8 cellular contexts compared by ENCODE assay signal in the genomic region with DNA sequence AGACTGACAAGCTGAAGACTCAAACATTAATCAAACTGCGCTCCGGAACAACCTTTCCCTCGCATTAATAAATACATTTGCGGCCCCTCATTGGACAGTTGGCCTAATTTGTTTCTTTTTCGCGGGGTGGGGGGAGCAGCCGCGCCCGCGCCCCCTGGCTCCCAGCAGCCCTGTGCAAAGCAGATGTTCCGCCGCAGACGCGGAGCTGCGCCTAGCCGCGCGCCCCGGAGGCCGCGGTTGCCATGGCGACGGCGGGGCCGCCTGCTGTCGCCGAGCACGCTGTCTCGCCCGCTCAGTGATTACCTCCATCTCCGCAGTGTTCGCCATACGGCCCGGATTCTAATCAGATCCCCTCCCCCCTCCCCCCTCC. TPM values are rescaled to one million over a fixed set of nuclear protein-coding genes. Genes with fewer than 3 reads are reported as not detected.
DNase-seq lines count a peak whose midpoint lies in the region; ATAC-seq and TF ChIP-seq lines count a peak whose summit lies in the region.

No MANE protein-coding gene starts in this region.

- intact Hi-C loops in activated B cell treated with CpG ODN at 0.5 μM for 24 hours (cut with micrococcal nuclease): loop anchor here (1.0 kb wide), 1 partner anchor 11 kb away; no protein-coding TSS in a partner anchor

- H3K4me2 ChIP-seq in mesendoderm (ENCODE audit: low read length): peak overlapping the region; percentile 40

- POLR2A ChIA-PET in activated B cell treated with CpG ODN at 0.5 μM for 24 hours (lab: Charles Lee): interaction anchor here (0.6 to 1.9 kb wide), 6 partner anchors 9 to 43 kb away, joined by 3 to 7 read pairs (median 4); a partner anchor contains a TSS

- H3K9ac ChIP-seq in mesendoderm (ENCODE audit: low read length): peak overlapping the region; percentile 46

- H3K23ac ChIP-seq in mesendoderm (ENCODE audit: low read length): peak overlapping the region; percentile 16

- H3K56ac ChIP-seq in mesendoderm (ENCODE audit: low read length): peak overlapping the region; percentile 89

- H2BK15ac ChIP-seq in mesendoderm (replicated peaks; ENCODE audit: low read depth): no peak overlapping the region

- peaks cover 15% of the 10 kb centered on the region for H3K4me1 Mint-ChIP-seq in activated B cell treated with CpG ODN at 0.5 μM for 24 hours

- peaks cover 14% of the 10 kb centered on the region for H3K27me3 Mint-ChIP-seq in activated B cell treated with CpG ODN at 0.5 μM for 24 hours

- H3K18ac ChIP-seq in mesendoderm (ENCODE audit: low read length): no peak overlapping the region

- no peak overlapping the region for H3K27ac ChIP-seq in mesendoderm (ENCODE audit: low read depth, low read length)

- no peak for TF ChIP-seq CTCF in GM13976 (IDR thresholded peaks at IDR 0.05; ENCODE audit: borderline replicate concordance, control extremely low read depth, extremely low read depth, insufficient read depth, missing control alignments)
- TF ChIP-seq CTCF in activated B cell treated with CpG ODN at 0.5 μM for 24 hours (IDR thresholded peaks at IDR 0.05): no peak
- TF ChIP-seq CTCF in choroid plexus epithelial cell (conservative IDR thresholded peaks at IDR 0.05; ENCODE audit: low read depth, low read length): no peak

- no peak overlapping the region for H4K5ac ChIP-seq in mesendoderm (ENCODE audit: low read length)

- ATAC-seq in activated B cell treated with CpG ODN at 0.5 μM for 24 hours (ENCODE audit: low read depth): peak; percentile 92
- no peak for ATAC-seq in HG02588 (IDR thresholded peaks at IDR 0.05; ENCODE audit: unreplicated experiment)
- ATAC-seq in GM21367 (IDR thresholded peaks at IDR 0.05; ENCODE audit: unreplicated experiment): no peak

- peak; percentile 89 for DNase-seq in GM13976 (ENCODE audit: low spot score)
- DNase-seq in NCI-H146 treated with DMSO at 0.1 percent for 48 hours (lab: John Stamatoyannopoulos, UW; ENCODE audit: unreplicated experiment): peak; percentile 78
- DNase-seq in activated B cell treated with CpG ODN at 0.5 μM for 24 hours: peak; percentile 62
- DNase-seq in choroid plexus epithelial cell (ENCODE audit: low read depth): peak; percentile 37
- peak; percentile 81 for DNase-seq in mesendoderm
- peak; percentile 8 to 48 (median 36) for DNase-seq in stimulated activated naive CD4-positive, alpha-beta T cell (lab: John Stamatoyannopoulos, UW)

- H3K36me3 Mint-ChIP-seq in activated B cell treated with CpG ODN at 0.5 μM for 24 hours (ENCODE audit: low read depth): no peaks in the 10 kb centered on the region

- no CpG with 5 or more reads among the region's 34 CpGs for WGBS in mesendoderm (ENCODE audit: extremely low coverage, insufficient coverage, low lambda C conversion rate)

- peak overlapping the region; percentile 78 for H3K4me3 Mint-ChIP-seq in activated B cell treated with CpG ODN at 0.5 μM for 24 hours

- H3K4me3 ChIP-seq in choroid plexus epithelial cell (ENCODE audit: low read depth, low read length) (peak overlapping the region; percentile 47), mesendoderm (ENCODE audit: low read length) (peak overlapping the region; percentile 57)

- H3K79me2 ChIP-seq in mesendoderm (ENCODE audit: control insufficient read depth, insufficient read depth, low read length): no peaks in the 10 kb centered on the region

- H3K79me1 ChIP-seq in mesendoderm (ENCODE audit: low read length): no peaks in the 10 kb centered on the region

- no peaks in the 10 kb centered on the region for H3K4me1 ChIP-seq in mesendoderm (ENCODE audit: control insufficient read depth, low read depth, low read length)

- no peaks in the 10 kb centered on the region for H3K27me3 ChIP-seq in mesendoderm (ENCODE audit: insufficient read depth, low read length, poor library complexity)

- CTCF ChIA-PET in activated B cell treated with CpG ODN at 0.5 μM for 24 hours (lab: Charles Lee): interaction anchor here (1.2 to 2.1 kb wide), 4 partner anchors 9 to 34 kb away, joined by 3 to 10 read pairs (median 6); no protein-coding TSS in a partner anchor

- no peak overlapping the region for H4K8ac ChIP-seq in mesendoderm (ENCODE audit: low read depth, low read length)

- no peak overlapping the region for H2BK120ac ChIP-seq in mesendoderm (ENCODE audit: low read depth, low read length)

- H3K36me3 ChIP-seq in mesendoderm (ENCODE audit: control insufficient read depth, insufficient read depth, low read length): no peaks in the 10 kb centered on the region

- no peak overlapping the region for H3K4ac ChIP-seq in mesendoderm (ENCODE audit: low read depth, low read length)

- H3K9me3 Mint-ChIP-seq in activated B cell treated with CpG ODN at 0.5 μM for 24 hours: no peaks in the 10 kb centered on the region

- in situ Hi-C loops in GM13976 (cut with MboI; ENCODE audit: low sequenced_read_pairs, unreplicated experiment): no loop called here

- no peak overlapping the region for H2BK5ac ChIP-seq in mesendoderm (ENCODE audit: low read length)

- H2AK5ac ChIP-seq in mesendoderm (ENCODE audit: low read length): no peak overlapping the region

- no peak overlapping the region for H3K27ac Mint-ChIP-seq in activated B cell treated with CpG ODN at 0.5 μM for 24 hours

RNA-seq across cellular contexts. Expression of a gene that starts 25.5 kb away (rescaled TPM):
- total RNA-seq in activated B cell treated with CpG ODN at 0.5 μM for 24 hours: 3.3 and 4.1 TPM in 2 replicates
- 0.07 TPM for polyA plus RNA-seq in mesendoderm (2013, experiment 1 of 2)
- 0.08 TPM for polyA plus RNA-seq in mesendoderm (2013, experiment 2 of 2)

RNA-seq across cellular contexts. Expression of a gene that starts 36.0 kb away (rescaled TPM):
- total RNA-seq in activated B cell treated with CpG ODN at 0.5 μM for 24 hours: 127 and 141 TPM in 2 replicates
- polyA plus RNA-seq in mesendoderm (2013, experiment 1 of 2): 110 TPM
- polyA plus RNA-seq in mesendoderm (2013, experiment 2 of 2): 112 TPM

RNA-seq across cellular contexts. Expression of a gene that starts 41.2 kb away (rescaled TPM):
- total RNA-seq in activated B cell treated with CpG ODN at 0.5 μM for 24 hours: 275 and 286 TPM in 2 replicates
- 56.8 TPM for polyA plus RNA-seq in mesendoderm (2013, experiment 1 of 2)
- 57.6 TPM for polyA plus RNA-seq in mesendoderm (2013, experiment 2 of 2)

RNA-seq across cellular contexts. Expression of a gene that starts 54.5 kb away (rescaled TPM):
- not detected in 2 replicates for total RNA-seq in activated B cell treated with CpG ODN at 0.5 μM for 24 hours
- 0.03 TPM for polyA plus RNA-seq in mesendoderm (2013, experiment 1 of 2)
- 0.03 TPM for polyA plus RNA-seq in mesendoderm (2013, experiment 2 of 2)

Comparison
In these comparisons a context has a peak if more than half of its experiments do, and no peak if none do; other contexts are left out.
1. DNase-seq: peak in every context shown above with its lines; median percentile 89 in GM13976; 81 in mesendoderm; 78 in NCI-H146 treated with DMSO at 0.1 percent for 48 hours; 62 in activated B cell treated with CpG ODN at 0.5 μM for 24 hours; 37 in choroid plexus epithelial cell; 36 in stimulated activated naive CD4-positive, alpha-beta T cell.